ENCODE assay signal across 16 cellular contexts in the genomic region with DNA sequence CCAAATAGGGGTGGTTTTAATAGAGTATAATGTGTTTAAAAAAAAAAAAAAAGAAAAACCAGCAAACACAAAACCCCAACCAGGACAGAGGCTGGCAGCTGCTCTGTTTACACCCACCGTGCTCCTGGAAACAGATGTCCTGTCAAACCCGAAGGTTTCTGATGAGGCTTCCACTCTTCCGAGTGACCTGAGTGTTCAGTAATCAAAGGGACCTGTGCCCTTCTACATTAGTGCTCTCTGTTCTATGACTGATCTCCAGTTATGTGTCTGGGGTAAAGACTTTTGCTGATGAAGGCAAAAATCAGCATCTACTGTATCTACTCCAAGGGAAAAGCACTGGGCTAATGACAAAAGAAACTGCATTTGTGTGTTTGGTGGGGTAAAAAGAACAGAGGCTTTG. TPM values are rescaled to one million over a fixed set of nuclear protein-coding genes. Genes with fewer than 3 reads are reported as not detected.
A peak's percentile ranks its signal among the peaks of the same experiment; 100 is the strongest.
DNase-seq lines count a peak whose midpoint lies in the region; ATAC-seq and TF ChIP-seq lines count a peak whose summit lies in the region.
"Had no signal": no experiment of that assay in that cellular context is flagged by ENCODE, and none has a peak within 500 bp of the region (broad histone marks: within the 10 kb centered on the region; RNA-seq: fewer than 3 reads in every experiment).

No MANE protein-coding gene starts in this region.

- POLR2A ChIA-PET in IMR-90 (lab: Charles Lee; ENCODE audit: unreplicated experiment) (no interaction called here), T-cell (lab: Charles Lee) (no interaction called here)

- TF ChIP-seq CTCF in IMR-90 (conservative IDR thresholded peaks at IDR 0.05; ENCODE audit: low read depth, low read length): no peak
- TF ChIP-seq CTCF in lower lobe of right lung (IDR thresholded peaks at IDR 0.05): no peak

- H2BK120ac ChIP-seq in IMR-90 (ENCODE audit: low read depth, low read length): 0 out of 2 replicates have a peak overlapping the region, but pooled peaks have one; percentile 3

- H3K36me3 Mint-ChIP-seq in T-cell: no peaks in the 10 kb centered on the region

- peaks cover 25 to 40% (median 31%) of the 10 kb centered on the region in 10 experiments for H3K4me1 ChIP-seq in BLaER1 treated with 17β-estradiol and CSF1 and Interleukin-3, amounts not matched to agents 10 nM and 100 nM
- H3K4me1 ChIP-seq in IMR-90 (ENCODE audit: control insufficient read depth, insufficient read depth, low read length) (peaks cover 2% of the 10 kb centered on the region), lower lobe of right lung (peaks cover 11% of the 10 kb centered on the region)

- H3K36me3 ChIP-seq in BLaER1 treated with 17β-estradiol and CSF1 and Interleukin-3, amounts not matched to agents 10 nM and 100 nM: no peaks in the 10 kb centered on the region
- H3K36me3 ChIP-seq in IMR-90 (ENCODE audit: control insufficient read depth, insufficient read depth, low read length): no peaks in the 10 kb centered on the region
- H3K36me3 ChIP-seq in lower lobe of right lung: no peaks in the 10 kb centered on the region

- no peak for TF ChIP-seq POLR2A in IMR-90 (IDR thresholded peaks at IDR 0.05; ENCODE audit: low read depth, low read length)

- no peak overlapping the region for H3K9ac ChIP-seq in BLaER1 treated with 17β-estradiol and CSF1 and Interleukin-3, amounts not matched to agents 10 nM and 100 nM
- H3K9ac ChIP-seq in IMR-90 (ENCODE audit: low read depth, low read length): no peak overlapping the region

- H3K27ac ChIP-seq in BLaER1 treated with 17β-estradiol and CSF1 and Interleukin-3, amounts not matched to agents 10 nM and 100 nM: peak overlapping the region in 6 of 11 experiments; percentile 21 to 78 (median 50); a peak in 6 of 22 replicates
- H3K27ac ChIP-seq in IMR-90 (ENCODE audit: insufficient read depth, low read length): no peak overlapping the region
- peak overlapping the region; percentile 65 for H3K27ac ChIP-seq in lower lobe of right lung

- H4K5ac ChIP-seq in IMR-90 (ENCODE audit: low read depth, low read length): no peak overlapping the region

- peaks cover 26 to 31% (median 26%) of the 10 kb centered on the region in 3 donors for H3K4me1 Mint-ChIP-seq in T-cell

- BruUV-seq in IMR-90 (replicated peaks; lab: Mats Ljungman, UMichigan): no TSS peak

- H3K27me3 Mint-ChIP-seq in T-cell: peaks cover 11 to 20% of the 10 kb centered on the region in 2 donors

- no peak overlapping the region for H3K56ac ChIP-seq in IMR-90 (ENCODE audit: extremely low read depth, insufficient read depth, low read length)

- H3K27ac Mint-ChIP-seq in T-cell: peak overlapping the region; percentile 89 to 97

- H4K91ac ChIP-seq in IMR-90 (ENCODE audit: insufficient read depth, low read depth, low read length): no peak overlapping the region

- peaks cover 40 to 55% (median 45%) of the 10 kb centered on the region in 11 experiments for H3K27me3 ChIP-seq in BLaER1 treated with 17β-estradiol and CSF1 and Interleukin-3, amounts not matched to agents 10 nM and 100 nM
- no peaks in the 10 kb centered on the region for H3K27me3 ChIP-seq in IMR-90 (ENCODE audit: control insufficient read depth, insufficient read depth, low read length)
- peaks cover 18% of the 10 kb centered on the region for H3K27me3 ChIP-seq in lower lobe of right lung (ENCODE audit: low read depth)

- H2AFZ ChIP-seq in IMR-90 (replicated peaks; ENCODE audit: low read length, poor library complexity): peak overlapping the region; percentile 16

- no CpG with 5 or more reads among the region's 3 CpGs for WGBS in IMR-90 (ENCODE audit: extremely low coverage in 2 of 2, insufficient read length in 1 of 2), 2 experiments

- no peaks in the 10 kb centered on the region for H3K9me1 ChIP-seq in IMR-90 (ENCODE audit: insufficient read depth, low read length)

- peak overlapping the region; percentile 15; the same call in 1 of the 3 replicates for H2BK15ac ChIP-seq in IMR-90 (ENCODE audit: low read depth, low read length)

- H2BK20ac ChIP-seq in IMR-90 (ENCODE audit: low read depth, low read length): peak overlapping the region; percentile 16; the same call in 1 of the 2 replicates

- dilution Hi-C loops in IMR-90 (cut with HindIII; ENCODE audit: low sequenced_read_pairs, unreplicated experiment): no loop called here

- CTCF ChIA-PET in IMR-90 (lab: Yijun Ruan, JAX) (no interaction called here), T-cell (lab: Charles Lee) (no interaction called here)

- peaks cover 0 to 32% (median 12%) of the 10 kb centered on the region in 11 experiments; a peak in 19 of 22 replicates for H4K20me1 ChIP-seq in BLaER1 treated with 17β-estradiol and CSF1 and Interleukin-3, amounts not matched to agents 10 nM and 100 nM
- H4K20me1 ChIP-seq in IMR-90 (ENCODE audit: insufficient read depth, low read length): peaks cover 5% of the 10 kb centered on the region; the same call in 1 of the 2 replicates

- no peak overlapping the region for H3K4ac ChIP-seq in IMR-90 (ENCODE audit: low read depth, low read length)

- no peaks in the 10 kb centered on the region for H3K9me3 ChIP-seq in BLaER1 treated with 17β-estradiol and CSF1 and Interleukin-3, amounts not matched to agents 10 nM and 100 nM (replicated peaks in 1 of 11)
- H3K9me3 ChIP-seq in IMR-90 (ENCODE audit: control insufficient read depth, insufficient read depth, low read length): no peaks in the 10 kb centered on the region
- no peaks in the 10 kb centered on the region for H3K9me3 ChIP-seq in lower lobe of right lung
- H3K9me3 ChIP-seq: mucosa of descending colon had no signal

- H3K9me3 Mint-ChIP-seq in T-cell: no peaks in the 10 kb centered on the region
- H3K9me3 Mint-ChIP-seq: activated T-cell treated with anti-CD3 and anti-CD28 coated beads, Interleukin-2, amount 50 U/mL, for 24 hours; T-helper 2 cell treated with Interferon-gamma antibody and Interleukin-4, amounts not matched to agents 5 μg/mL and 100 μg/mL, for 36 hours had no signal

- TF ChIP-seq RAD21 in IMR-90 (IDR thresholded peaks at IDR 0.05; ENCODE audit: low read length): no peak

- no peak overlapping the region for H3K23ac ChIP-seq in IMR-90 (ENCODE audit: low read depth, low read length)

- intact Hi-C loops in IMR-90 (cut with micrococcal nuclease) (no loop called here), lower lobe of right lung (cut with DNase I) (no loop called here), head of caudate nucleus (cut with DNase I) (loop anchor here (10.0 kb wide), 1 partner anchor 183 kb away; no protein-coding TSS in a partner anchor)

- no peak overlapping the region for H2AK5ac ChIP-seq in IMR-90 (ENCODE audit: low read depth, low read length)

- H2BK5ac ChIP-seq in IMR-90 (ENCODE audit: low read depth, low read length, poor library complexity, severe bottlenecking): no peak overlapping the region

- DNase-seq in IMR-90 (no peak), T-cell (no peak), lower lobe of right lung (no peak), CD1c-positive myeloid dendritic cell (ENCODE audit: extremely low spot score) (no peak), head of caudate nucleus (no peak)
- DNase-seq: activated T-cell treated with anti-CD3 and anti-CD28 coated beads, Interleukin-2, amount 50 U/mL, for 24 hours; anterior cingulate cortex; erythroblast; glutamatergic neuron; NCI-H1417 treated with DMSO at 0.1 percent for 48 hours; NCI-H524 had no signal

- peak overlapping the region in 10 of 11 experiments; percentile 61 to 84 (median 74); a peak in 20 of 22 replicates for H3K4me2 ChIP-seq in BLaER1 treated with 17β-estradiol and CSF1 and Interleukin-3, amounts not matched to agents 10 nM and 100 nM
- no peak overlapping the region for H3K4me2 ChIP-seq in IMR-90 (ENCODE audit: low read depth, low read length)

- no peak overlapping the region for H3K18ac ChIP-seq in IMR-90 (ENCODE audit: low read depth, low read length)

- H4K8ac ChIP-seq in IMR-90 (ENCODE audit: low read depth in 2 of 2, low read length in 2 of 2): no peak overlapping the region

- peaks cover 0 to 4% of the 10 kb centered on the region in 2 experiments; a peak in 1 of 4 replicates for H3K79me1 ChIP-seq in IMR-90 (ENCODE audit: low read depth in 1 of 2, low read length in 2 of 2)

- H2AK9ac ChIP-seq in IMR-90 (replicated peaks; ENCODE audit: low read depth, low read length, poor library complexity): no peak overlapping the region

- in situ Hi-C loops in IMR-90 (cut with MboI; ENCODE audit: low sequenced_read_pairs): loop anchor here (25.0 kb wide), 1 partner anchor 381 kb away; no protein-coding TSS in a partner anchor

- ATAC-seq in IMR-90 (ENCODE audit: low read depth): no peak
- ATAC-seq in T-cell (replicated peaks in 1 of 4): no peak
- peak; percentile 1 to 12 for ATAC-seq in lower lobe of right lung
- ATAC-seq in HG02870 (IDR thresholded peaks at IDR 0.05; ENCODE audit: unreplicated experiment): no peak
- ATAC-seq: Right ventricle myocardium inferior had no signal

- H3K4me3 ChIP-seq in BLaER1 treated with 17β-estradiol and CSF1 and Interleukin-3, amounts not matched to agents 10 nM and 100 nM: no peak overlapping the region
- H3K4me3 ChIP-seq in IMR-90 (ENCODE audit: insufficient read depth, low read depth, low read length): no peak overlapping the region
- H3K4me3 ChIP-seq in lower lobe of right lung: no peak overlapping the region
- H3K4me3 ChIP-seq: mucosa of descending colon had no signal

- H3K4me3 Mint-ChIP-seq in T-cell: peak overlapping the region in 1 of 3 donors; percentile 79

- peak overlapping the region; percentile 7; the same call in 1 of the 2 replicates for H3K14ac ChIP-seq in IMR-90 (replicated peaks; ENCODE audit: low read depth, low read length)

TF ChIP-seq in IMR-90, 13 proteins besides CTCF, POLR2A, EP300 and RAD21:
- TF ChIP-seq CEBPB (IDR thresholded peaks at IDR 0.05; ENCODE audit: low read depth, low read length): no peak
- TF ChIP-seq MAFK (IDR thresholded peaks at IDR 0.05; ENCODE audit: low read depth, low read length): peak; percentile 83

RNA-seq across cellular contexts. Expression of a gene that starts 3.5 kb away (rescaled TPM):
- total RNA-seq in IMR-90 (2012; rRNA removed): 2.0 and 2.5 TPM in 2 replicates
- 7.9 and 8.0 TPM in 2 replicates for polyA plus RNA-seq in IMR-90 (2012; rRNA removed)
- polyA plus RNA-seq in IMR-90 (2012; cell fraction: cytosol; rRNA removed): 3.8 and 7.2 TPM in 2 replicates
- 41.4 and 50.7 TPM in 2 replicates for polyA plus RNA-seq in IMR-90 (2012; cell fraction: nucleus; rRNA removed; ENCODE audit: low replicate concordance)
- total RNA-seq in T-cell: 1 to 10 TPM; 1.8 to 6.6 (median 2.5) TPM
- 12.9 TPM for total RNA-seq in lower lobe of right lung

Comparison
In these comparisons a context has a peak if more than half of its experiments do, and no peak if none do; other contexts are left out.
1. ATAC-seq: peak in lower lobe of right lung (2 of 2); none in IMR-90 (single experiment), T-cell (0 of 4) and HG02870 (single experiment).